1 cellular context compared by ENCODE assay signal in the genomic region with DNA sequence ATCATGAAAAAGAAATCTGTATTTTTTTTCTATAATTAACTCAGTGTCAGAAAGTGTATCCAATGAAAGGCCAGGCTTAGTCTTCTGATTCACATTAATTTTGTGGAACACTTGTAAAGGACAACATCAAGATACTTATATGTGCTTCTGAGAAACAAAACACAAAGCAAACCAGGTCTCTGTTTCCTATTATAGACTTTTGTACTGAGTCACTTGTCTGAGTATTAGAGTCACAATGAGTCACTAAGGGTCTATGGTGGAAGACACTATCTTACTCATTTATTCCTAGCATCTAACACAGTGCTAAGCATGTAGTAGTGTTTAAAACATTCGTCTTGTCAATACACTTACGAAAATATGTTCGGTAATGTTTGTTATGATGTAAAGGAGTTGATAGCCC.
TF ChIP-seq lines count a peak whose summit lies in the region.

No MANE protein-coding gene starts in this region.

TF ChIP-seq in GM12878, 131 proteins besides CTCF, POLR2A, EP300 and RAD21 (continued from another document and continues in another):
- TF ChIP-seq MLLT1 (IDR thresholded peaks at IDR 0.05) (no peak), LARP7 (IDR thresholded peaks at IDR 0.05) (no peak), ZNF622 (IDR thresholded peaks at IDR 0.05) (no peak), POLR2AphosphoS2 (IDR thresholded peaks at IDR 0.05; ENCODE audit: low read depth, low read length) (no peak), RFX5 (IDR thresholded peaks at IDR 0.05; ENCODE audit: low read depth, low read length) (no peak), FOXM1 (IDR thresholded peaks at IDR 0.05; ENCODE audit: low read depth, low read length) (peak; percentile 67; the same call in 1 of the 2 replicates), ZNF687 (IDR thresholded peaks at IDR 0.05) (no peak), POU2F2 (IDR thresholded peaks at IDR 0.05; ENCODE audit: borderline replicate concordance, low read depth, low read length) (no peak), TBL1XR1 (IDR thresholded peaks at IDR 0.05; ENCODE audit: low read depth, low read length) (no peak), SREBF2 (IDR thresholded peaks at IDR 0.05; ENCODE audit: low read length) (no peak), CHD4 (IDR thresholded peaks at IDR 0.05) (no peak), NR2C2 (IDR thresholded peaks at IDR 0.05; ENCODE audit: borderline replicate concordance, control insufficient read depth, insufficient read length, low read depth) (no peak), EZH2 (IDR thresholded peaks at IDR 0.05; ENCODE audit: borderline replicate concordance, control insufficient read depth, low read depth, low read length) (no peak), GATAD2B (conservative IDR thresholded peaks at IDR 0.05; ENCODE audit: low read depth) (no peak), NFIC (IDR thresholded peaks at IDR 0.05; ENCODE audit: low read depth, low read length) (peak; percentile 67), GABPA (IDR thresholded peaks at IDR 0.05; ENCODE audit: low read depth) (0 out of 2 replicates have a peak, but pooled peaks have one; percentile 37), IKZF2 (IDR thresholded peaks at IDR 0.05) (no peak), ETV6 (conservative IDR thresholded peaks at IDR 0.05 in 1 of 2, IDR thresholded peaks at IDR 0.05 in 1 of 2; ENCODE audit: borderline replicate concordance in 1 of 2, low read depth in 1 of 2) (peak in 1 of 2 experiments; percentile 88; a peak in 2 of 4 replicates), NR2F1 (conservative IDR thresholded peaks at IDR 0.05) (no peak), KDM1A (IDR thresholded peaks at IDR 0.05; ENCODE audit: borderline replicate concordance) (no peak), IRF4 (IDR thresholded peaks at IDR 0.05; ENCODE audit: low read depth, low read length) (peak; percentile 69; the same call in 1 of the 2 replicates), ATF2 (IDR thresholded peaks at IDR 0.05; ENCODE audit: low read length) (peak; percentile 76), RUNX3 (IDR thresholded peaks at IDR 0.05; ENCODE audit: low read length) (peak; percentile 43; the same call in 1 of the 2 replicates), ZBED1 (IDR thresholded peaks at IDR 0.05; ENCODE audit: borderline replicate concordance) (peak; percentile 47; the same call in 1 of the 2 replicates), MEF2B (IDR thresholded peaks at IDR 0.05; ENCODE audit: partially characterized antibody, poor library complexity, severe bottlenecking) (peak; percentile 51), RELB (IDR thresholded peaks at IDR 0.05; ENCODE audit: low read depth) (no peak), POLR2AphosphoS5 (IDR thresholded peaks at IDR 0.05; ENCODE audit: low read length) (no peak), JUNB (IDR thresholded peaks at IDR 0.05) (peak; percentile 91), MEF2A (IDR thresholded peaks at IDR 0.05; ENCODE audit: insufficient read depth, low read depth, low read length) (peak; percentile 91), NBN (IDR thresholded peaks at IDR 0.05) (no peak), TCF7 (IDR thresholded peaks at IDR 0.05; ENCODE audit: borderline replicate concordance) (peak; percentile 33; the same call in 1 of the 2 replicates)
- TF ChIP-seq, protein P1, sequence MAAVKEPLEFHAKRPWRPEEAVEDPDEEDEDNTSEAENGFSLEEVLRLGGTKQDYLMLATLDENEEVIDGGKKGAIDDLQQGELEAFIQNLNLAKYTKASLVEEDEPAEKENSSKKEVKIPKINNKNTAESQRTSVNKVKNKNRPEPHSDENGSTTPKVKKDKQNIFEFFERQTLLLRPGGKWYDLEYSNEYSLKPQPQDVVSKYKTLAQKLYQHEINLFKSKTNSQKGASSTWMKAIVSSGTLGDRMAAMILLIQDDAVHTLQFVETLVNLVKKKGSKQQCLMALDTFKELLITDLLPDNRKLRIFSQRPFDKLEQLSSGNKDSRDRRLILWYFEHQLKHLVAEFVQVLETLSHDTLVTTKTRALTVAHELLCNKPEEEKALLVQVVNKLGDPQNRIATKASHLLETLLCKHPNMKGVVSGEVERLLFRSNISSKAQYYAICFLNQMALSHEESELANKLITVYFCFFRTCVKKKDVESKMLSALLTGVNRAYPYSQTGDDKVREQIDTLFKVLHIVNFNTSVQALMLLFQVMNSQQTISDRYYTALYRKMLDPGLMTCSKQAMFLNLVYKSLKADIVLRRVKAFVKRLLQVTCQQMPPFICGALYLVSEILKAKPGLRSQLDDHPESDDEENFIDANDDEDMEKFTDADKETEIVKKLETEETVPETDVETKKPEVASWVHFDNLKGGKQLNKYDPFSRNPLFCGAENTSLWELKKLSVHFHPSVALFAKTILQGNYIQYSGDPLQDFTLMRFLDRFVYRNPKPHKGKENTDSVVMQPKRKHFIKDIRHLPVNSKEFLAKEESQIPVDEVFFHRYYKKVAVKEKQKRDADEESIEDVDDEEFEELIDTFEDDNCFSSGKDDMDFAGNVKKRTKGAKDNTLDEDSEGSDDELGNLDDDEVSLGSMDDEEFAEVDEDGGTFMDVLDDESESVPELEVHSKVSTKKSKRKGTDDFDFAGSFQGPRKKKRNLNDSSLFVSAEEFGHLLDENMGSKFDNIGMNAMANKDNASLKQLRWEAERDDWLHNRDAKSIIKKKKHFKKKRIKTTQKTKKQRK (IDR thresholded peaks at IDR 0.05; ENCODE audit: low read depth, low read length), result no peak
- TF ChIP-seq, protein P2, sequence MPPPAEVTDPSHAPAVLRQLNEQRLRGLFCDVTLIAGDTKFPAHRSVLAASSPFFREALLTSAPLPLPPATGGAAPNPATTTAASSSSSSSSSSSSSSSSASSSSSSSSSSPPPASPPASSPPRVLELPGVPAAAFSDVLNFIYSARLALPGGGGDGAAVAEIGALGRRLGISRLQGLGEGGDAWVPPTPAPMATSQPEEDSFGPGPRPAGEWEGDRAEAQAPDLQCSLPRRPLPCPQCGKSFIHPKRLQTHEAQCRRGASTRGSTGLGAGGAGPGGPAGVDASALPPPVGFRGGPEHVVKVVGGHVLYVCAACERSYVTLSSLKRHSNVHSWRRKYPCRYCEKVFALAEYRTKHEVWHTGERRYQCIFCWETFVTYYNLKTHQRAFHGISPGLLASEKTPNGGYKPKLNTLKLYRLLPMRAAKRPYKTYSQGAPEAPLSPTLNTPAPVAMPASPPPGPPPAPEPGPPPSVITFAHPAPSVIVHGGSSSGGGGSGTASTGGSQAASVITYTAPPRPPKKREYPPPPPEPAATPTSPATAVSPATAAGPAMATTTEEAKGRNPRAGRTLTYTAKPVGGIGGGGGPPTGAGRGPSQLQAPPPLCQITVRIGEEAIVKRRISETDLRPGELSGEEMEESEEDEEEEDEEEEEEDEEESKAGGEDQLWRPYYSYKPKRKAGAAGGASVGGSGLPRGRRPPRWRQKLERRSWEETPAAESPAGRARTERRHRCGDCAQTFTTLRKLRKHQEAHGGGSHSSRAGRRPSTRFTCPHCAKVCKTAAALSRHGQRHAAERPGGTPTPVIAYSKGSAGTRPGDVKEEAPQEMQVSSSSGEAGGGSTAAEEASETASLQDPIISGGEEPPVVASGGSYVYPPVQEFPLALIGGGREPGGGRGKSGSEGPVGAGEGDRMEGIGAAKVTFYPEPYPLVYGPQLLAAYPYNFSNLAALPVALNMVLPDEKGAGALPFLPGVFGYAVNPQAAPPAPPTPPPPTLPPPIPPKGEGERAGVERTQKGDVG (CRISPR knock-in tag; IDR thresholded peaks at IDR 0.05), result no peak
- TF ChIP-seq, protein P3, sequence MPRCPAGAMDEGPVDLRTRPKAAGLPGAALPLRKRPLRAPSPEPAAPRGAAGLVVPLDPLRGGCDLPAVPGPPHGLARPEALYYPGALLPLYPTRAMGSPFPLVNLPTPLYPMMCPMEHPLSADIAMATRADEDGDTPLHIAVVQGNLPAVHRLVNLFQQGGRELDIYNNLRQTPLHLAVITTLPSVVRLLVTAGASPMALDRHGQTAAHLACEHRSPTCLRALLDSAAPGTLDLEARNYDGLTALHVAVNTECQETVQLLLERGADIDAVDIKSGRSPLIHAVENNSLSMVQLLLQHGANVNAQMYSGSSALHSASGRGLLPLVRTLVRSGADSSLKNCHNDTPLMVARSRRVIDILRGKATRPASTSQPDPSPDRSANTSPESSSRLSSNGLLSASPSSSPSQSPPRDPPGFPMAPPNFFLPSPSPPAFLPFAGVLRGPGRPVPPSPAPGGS (IDR thresholded peaks at IDR 0.05; ENCODE audit: borderline replicate concordance, insufficient read depth, low read depth, low read length, poor library complexity, severe bottlenecking), result peak; percentile 53
- TF ChIP-seq, protein P4, sequence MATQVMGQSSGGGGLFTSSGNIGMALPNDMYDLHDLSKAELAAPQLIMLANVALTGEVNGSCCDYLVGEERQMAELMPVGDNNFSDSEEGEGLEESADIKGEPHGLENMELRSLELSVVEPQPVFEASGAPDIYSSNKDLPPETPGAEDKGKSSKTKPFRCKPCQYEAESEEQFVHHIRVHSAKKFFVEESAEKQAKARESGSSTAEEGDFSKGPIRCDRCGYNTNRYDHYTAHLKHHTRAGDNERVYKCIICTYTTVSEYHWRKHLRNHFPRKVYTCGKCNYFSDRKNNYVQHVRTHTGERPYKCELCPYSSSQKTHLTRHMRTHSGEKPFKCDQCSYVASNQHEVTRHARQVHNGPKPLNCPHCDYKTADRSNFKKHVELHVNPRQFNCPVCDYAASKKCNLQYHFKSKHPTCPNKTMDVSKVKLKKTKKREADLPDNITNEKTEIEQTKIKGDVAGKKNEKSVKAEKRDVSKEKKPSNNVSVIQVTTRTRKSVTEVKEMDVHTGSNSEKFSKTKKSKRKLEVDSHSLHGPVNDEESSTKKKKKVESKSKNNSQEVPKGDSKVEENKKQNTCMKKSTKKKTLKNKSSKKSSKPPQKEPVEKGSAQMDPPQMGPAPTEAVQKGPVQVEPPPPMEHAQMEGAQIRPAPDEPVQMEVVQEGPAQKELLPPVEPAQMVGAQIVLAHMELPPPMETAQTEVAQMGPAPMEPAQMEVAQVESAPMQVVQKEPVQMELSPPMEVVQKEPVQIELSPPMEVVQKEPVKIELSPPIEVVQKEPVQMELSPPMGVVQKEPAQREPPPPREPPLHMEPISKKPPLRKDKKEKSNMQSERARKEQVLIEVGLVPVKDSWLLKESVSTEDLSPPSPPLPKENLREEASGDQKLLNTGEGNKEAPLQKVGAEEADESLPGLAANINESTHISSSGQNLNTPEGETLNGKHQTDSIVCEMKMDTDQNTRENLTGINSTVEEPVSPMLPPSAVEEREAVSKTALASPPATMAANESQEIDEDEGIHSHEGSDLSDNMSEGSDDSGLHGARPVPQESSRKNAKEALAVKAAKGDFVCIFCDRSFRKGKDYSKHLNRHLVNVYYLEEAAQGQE (IDR thresholded peaks at IDR 0.05; ENCODE audit: low read depth, low read length), result no peak
